ENCODE assay signal across 26 cellular contexts in the genomic region with DNA sequence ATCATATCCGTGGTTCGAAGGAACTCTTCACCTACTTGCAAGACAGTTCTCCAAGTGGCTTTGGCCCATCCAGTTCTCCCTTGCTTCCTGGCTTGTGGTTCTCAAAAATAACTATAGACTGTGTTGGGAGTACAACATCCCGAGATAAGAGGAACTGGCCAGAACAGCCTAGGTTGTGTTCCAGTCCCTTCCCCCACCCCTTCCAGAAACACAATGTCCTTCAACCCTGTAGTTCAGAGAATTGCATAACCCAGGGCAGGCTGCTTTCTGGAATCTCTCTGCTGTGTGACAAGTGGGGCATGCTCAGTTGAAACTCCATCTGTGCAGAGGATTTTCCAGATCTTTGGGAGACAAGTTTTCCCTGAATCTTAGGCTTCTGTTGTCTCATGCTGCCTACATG.
"Had no signal": no experiment of that assay in that cellular context is flagged by ENCODE, and none has a peak within 500 bp of the region (broad histone marks: within the 10 kb centered on the region; RNA-seq: fewer than 3 reads in every experiment).

No MANE protein-coding gene starts in this region.

- H3K36me3 ChIP-seq: brain microvascular endothelial cell, gastrocnemius medialis, pancreas, tibial artery, vagina had no signal

- H3K27ac ChIP-seq: brain microvascular endothelial cell, coronary artery, gastrocnemius medialis, pancreas, tibial artery, vagina had no signal

- H3K27me3 Mint-ChIP-seq: activated CD4-positive, alpha-beta memory T cell treated with anti-CD3 and anti-CD28 coated beads, Interleukin-2, amount 10 ng/mL, durations not matched to agents 7 days and 5 days; activated CD8-positive, alpha-beta memory T cell treated with anti-CD3 and anti-CD28 coated beads, Interleukin-2, amount 10 ng/mL, durations not matched to agents 7 days and 5 days; activated naive CD8-positive, alpha-beta T cell treated with anti-CD3 and anti-CD28 coated beads for 36 hours; activated T-helper 17 cell treated with anti-CD3 and anti-CD28 coated beads, Interleukin-2, amount 50 U/mL, for 72 hours; central memory CD8-positive, alpha-beta T cell; naive thymus-derived CD8-positive, alpha-beta T cell had no signal

- H3K27ac Mint-ChIP-seq: activated CD4-positive, alpha-beta memory T cell treated with anti-CD3 and anti-CD28 coated beads, Interleukin-2, amount 10 ng/mL, durations not matched to agents 7 days and 5 days; activated CD8-positive, alpha-beta memory T cell treated with anti-CD3 and anti-CD28 coated beads, Interleukin-2, amount 10 ng/mL, durations not matched to agents 7 days and 5 days; activated naive CD8-positive, alpha-beta T cell treated with anti-CD3 and anti-CD28 coated beads for 36 hours; activated T-helper 17 cell treated with anti-CD3 and anti-CD28 coated beads, Interleukin-2, amount 50 U/mL, for 72 hours; naive thymus-derived CD8-positive, alpha-beta T cell had no signal

- DNase-seq: activated CD4-positive, alpha-beta memory T cell treated with anti-CD3 and anti-CD28 coated beads, Interleukin-2, amount 10 ng/mL, durations not matched to agents 7 days and 5 days; activated CD4-positive, alpha-beta T cell treated with anti-CD3 and anti-CD28 coated beads for 48 hours; activated CD4-positive, CD25-positive, alpha-beta regulatory T cell; activated CD8-positive, alpha-beta memory T cell treated with anti-CD3 and anti-CD28 coated beads, Interleukin-2, amount 10 ng/mL, durations not matched to agents 7 days and 5 days; activated naive CD4-positive, alpha-beta T cell; activated naive CD8-positive, alpha-beta T cell treated with anti-CD3 and anti-CD28 coated beads for 36 hours; activated T-cell treated with anti-CD3 and anti-CD28 coated beads, Interleukin-2, amount 50 U/mL, for 1 hour; anterior cingulate cortex; brain microvascular endothelial cell; erythroblast; gastrocnemius medialis; head of caudate nucleus; kidney glomerular epithelial cell; left ventricle myocardium superior; naive thymus-derived CD8-positive, alpha-beta T cell; pancreas; stimulated activated CD4-positive, alpha-beta T cell treated with anti-CD3 and anti-CD28 coated beads, Interleukin-4, amount 100 ng/mL, for 4 hours; stimulated activated naive CD4-positive, alpha-beta T cell; tibial artery had no signal

- H3K36me3 Mint-ChIP-seq: activated CD8-positive, alpha-beta memory T cell treated with anti-CD3 and anti-CD28 coated beads, Interleukin-2, amount 10 ng/mL, durations not matched to agents 7 days and 5 days; activated naive CD8-positive, alpha-beta T cell treated with anti-CD3 and anti-CD28 coated beads for 36 hours; naive thymus-derived CD8-positive, alpha-beta T cell had no signal

- H3K4me3 Mint-ChIP-seq: activated CD4-positive, alpha-beta memory T cell treated with anti-CD3 and anti-CD28 coated beads, Interleukin-2, amount 10 ng/mL, durations not matched to agents 7 days and 5 days; activated CD8-positive, alpha-beta memory T cell treated with anti-CD3 and anti-CD28 coated beads, Interleukin-2, amount 10 ng/mL, durations not matched to agents 7 days and 5 days; activated naive CD8-positive, alpha-beta T cell treated with anti-CD3 and anti-CD28 coated beads for 36 hours; activated T-helper 17 cell treated with anti-CD3 and anti-CD28 coated beads, Interleukin-2, amount 50 U/mL, for 72 hours; central memory CD8-positive, alpha-beta T cell; naive thymus-derived CD8-positive, alpha-beta T cell had no signal

- H3K4me1 ChIP-seq: gastrocnemius medialis, pancreas, tibial artery, vagina had no signal

- ATAC-seq: activated CD8-positive, alpha-beta memory T cell treated with anti-CD3 and anti-CD28 coated beads, Interleukin-2, amount 10 ng/mL, durations not matched to agents 7 days and 5 days; activated T-helper 17 cell treated with anti-CD3 and anti-CD28 coated beads, Interleukin-2, amount 50 U/mL, for 72 hours; gastrocnemius medialis; left ventricle myocardium superior; naive thymus-derived CD8-positive, alpha-beta T cell; sciatic nerve had no signal

- FAIRE-seq: endometrium, pancreas had no signal

- H3K27me3 ChIP-seq: brain microvascular endothelial cell, gastrocnemius medialis, tibial artery, vagina had no signal

- H3K4me2 ChIP-seq: smooth muscle cell had no signal

- H3K4me3 ChIP-seq: coronary artery, gastrocnemius medialis, pancreas, smooth muscle cell, tibial artery, vagina had no signal

- H3K9me3 ChIP-seq: gastrocnemius medialis, pancreas, tibial artery, vagina had no signal

- H3K4me1 Mint-ChIP-seq: activated CD4-positive, alpha-beta memory T cell treated with anti-CD3 and anti-CD28 coated beads, Interleukin-2, amount 10 ng/mL, durations not matched to agents 7 days and 5 days; activated CD8-positive, alpha-beta memory T cell treated with anti-CD3 and anti-CD28 coated beads, Interleukin-2, amount 10 ng/mL, durations not matched to agents 7 days and 5 days; activated naive CD8-positive, alpha-beta T cell treated with anti-CD3 and anti-CD28 coated beads for 36 hours; activated T-helper 17 cell treated with anti-CD3 and anti-CD28 coated beads, Interleukin-2, amount 50 U/mL, for 72 hours; central memory CD8-positive, alpha-beta T cell; naive thymus-derived CD8-positive, alpha-beta T cell had no signal
